Comparison of ENCODE assay signal across 1 cellular context in genomic region chr2:11355194-11356053, GRCh38.
TF ChIP-seq lines count a peak whose summit lies in the region.

No MANE protein-coding gene starts in this region.

TF ChIP-seq in HepG2, 621 proteins besides CTCF, POLR2A, EP300 and RAD21 (continued from another document and continues in another):
- TF ChIP-seq MIER3 (CRISPR knock-in tag; IDR thresholded peaks at IDR 0.05; ENCODE audit: borderline replicate concordance) (peak; percentile 50; the same call in 1 of the 2 replicates), ZMYM2 (CRISPR knock-in tag; IDR thresholded peaks at IDR 0.05) (no peak), KMT2A (CRISPR knock-in tag; IDR thresholded peaks at IDR 0.05) (0 out of 2 replicates have a peak, but pooled peaks have one; percentile 15), SP4 (CRISPR knock-in tag; IDR thresholded peaks at IDR 0.05) (peak; percentile 57; the same call in 1 of the 2 replicates), ZNF142 (CRISPR knock-in tag; IDR thresholded peaks at IDR 0.05) (no peak), ZSCAN21 (CRISPR knock-in tag; IDR thresholded peaks at IDR 0.05; ENCODE audit: borderline replicate concordance) (no peak), THAP8 (CRISPR knock-in tag; IDR thresholded peaks at IDR 0.05; ENCODE audit: borderline replicate concordance) (no peak), TSC22D2 (CRISPR knock-in tag; IDR thresholded peaks at IDR 0.05; ENCODE audit: borderline replicate concordance) (0 out of 2 replicates have a peak, but pooled peaks have one; percentile 23), ZNF75D (CRISPR knock-in tag; IDR thresholded peaks at IDR 0.05; ENCODE audit: borderline replicate concordance) (no peak), ZNF180 (CRISPR knock-in tag; IDR thresholded peaks at IDR 0.05; ENCODE audit: borderline replicate concordance, low read depth) (no peak), ZFP37 (CRISPR knock-in tag; IDR thresholded peaks at IDR 0.05; ENCODE audit: borderline replicate concordance) (peak; percentile 88), REPIN1 (CRISPR knock-in tag; IDR thresholded peaks at IDR 0.05; ENCODE audit: borderline replicate concordance, low read depth) (peak; percentile 54; the same call in 1 of the 2 replicates), ZBTB1 (CRISPR knock-in tag; IDR thresholded peaks at IDR 0.05; ENCODE audit: borderline replicate concordance) (no peak), ZBTB46 (CRISPR knock-in tag; IDR thresholded peaks at IDR 0.05; ENCODE audit: borderline replicate concordance) (0 out of 2 replicates have a peak, but pooled peaks have one; percentile 96), ATF7-NPFF (CRISPR knock-in tag; IDR thresholded peaks at IDR 0.05; ENCODE audit: low read depth) (peak; percentile 46; the same call in 1 of the 2 replicates), BHLHE40 (IDR thresholded peaks at IDR 0.05; ENCODE audit: low read length) (no peak), GZF1 (CRISPR knock-in tag; IDR thresholded peaks at IDR 0.05) (no peak), PCBP2 (optimal IDR thresholded peaks at IDR 0.05; ENCODE audit: low read depth, low read length, poor library complexity, severe bottlenecking) (no peak), DR1 (CRISPR knock-in tag; IDR thresholded peaks at IDR 0.05) (no peak), ZBTB43 (CRISPR knock-in tag; conservative IDR thresholded peaks at IDR 0.05) (no peak), ZBTB38 (CRISPR knock-in tag; IDR thresholded peaks at IDR 0.05) (peak; percentile 82), PRPF4 (IDR thresholded peaks at IDR 0.05; ENCODE audit: low read depth, low read length, poor library complexity, severe bottlenecking) (peak; percentile 14), SALL1 (CRISPR knock-in tag; IDR thresholded peaks at IDR 0.05) (peak; percentile 62), ZFP82 (CRISPR knock-in tag; IDR thresholded peaks at IDR 0.05; ENCODE audit: borderline replicate concordance) (no peak), ZXDC (CRISPR knock-in tag; IDR thresholded peaks at IDR 0.05) (no peak), ZMAT5 (CRISPR knock-in tag; IDR thresholded peaks at IDR 0.05; ENCODE audit: borderline replicate concordance, low read depth) (no peak), THRA (CRISPR knock-in tag; IDR thresholded peaks at IDR 0.05; ENCODE audit: borderline replicate concordance) (peak; percentile 94; the same call in 1 of the 2 replicates), ZBTB26 (CRISPR knock-in tag; IDR thresholded peaks at IDR 0.05; ENCODE audit: borderline replicate concordance) (peak; percentile 95), ZBTB33 (CRISPR knock-in tag; IDR thresholded peaks at IDR 0.05) (peak; percentile 91), ZFP90 (CRISPR knock-in tag; IDR thresholded peaks at IDR 0.05; ENCODE audit: borderline replicate concordance) (no peak), NR2F6 (IDR thresholded peaks at IDR 0.05) (peak; percentile 97), NR2F6 (CRISPR knock-in tag; IDR thresholded peaks at IDR 0.05) (peak; percentile 95), SSRP1 (CRISPR knock-in tag; IDR thresholded peaks at IDR 0.05) (0 out of 2 replicates have a peak, but pooled peaks have one; percentile 26), HMG20B (CRISPR knock-in tag; conservative IDR thresholded peaks at IDR 0.05) (no peak), KDM6A (CRISPR knock-in tag; IDR thresholded peaks at IDR 0.05; ENCODE audit: low read depth) (peak; percentile 39; the same call in 1 of the 2 replicates), IKZF5 (CRISPR knock-in tag; IDR thresholded peaks at IDR 0.05) (no peak; the same call in 1 of the 2 replicates), ZNF282 (IDR thresholded peaks at IDR 0.05; ENCODE audit: partially characterized antibody) (no peak), SKI (IDR thresholded peaks at IDR 0.05; ENCODE audit: partially characterized antibody) (no peak), POLR2AphosphoS5 (IDR thresholded peaks at IDR 0.05; ENCODE audit: low read depth, low read length) (peak; percentile 18), RBFOX2 (IDR thresholded peaks at IDR 0.05; ENCODE audit: low read depth, low read length) (peak; percentile 50; the same call in 1 of the 2 replicates), ZNF256 (CRISPR knock-in tag; conservative IDR thresholded peaks at IDR 0.05) (no peak), SMAD1 (CRISPR knock-in tag; IDR thresholded peaks at IDR 0.05; ENCODE audit: borderline replicate concordance, low read depth) (no peak)
